Comparison of ENCODE assay signal across 21 cellular contexts in genomic region chr3:6125520-6125919, GRCh38.
"Had no signal": no experiment of that assay in that cellular context is flagged by ENCODE, and none has a peak within 500 bp of the region (broad histone marks: within the 10 kb centered on the region; RNA-seq: fewer than 3 reads in every experiment).

No MANE protein-coding gene starts in this region.

- H3K27ac ChIP-seq: coronary artery, esophagus squamous epithelium, left ventricle myocardium inferior, stomach, testis had no signal

- H3K27me3 Mint-ChIP-seq: activated B cell treated with CpG ODN at 0.5 μM for 24 hours; activated CD8-positive, alpha-beta T cell treated with anti-CD3 and anti-CD28 coated beads for 36 hours; activated naive CD4-positive, alpha-beta T cell treated with anti-CD3 and anti-CD28 coated beads, Interleukin-2, amount 50 U/mL, for 24 hours; natural killer cell treated with Interleukin-12 subunit alpha and Interleukin-12 subunit beta and Interleukin-15 and Interleukin-18, amount 100 ng/mL, for 72 hours had no signal

- H3K4me1 ChIP-seq: esophagus squamous epithelium, left ventricle myocardium inferior, testis had no signal

- DNase-seq: activated B cell treated with CpG ODN at 0.5 μM for 24 hours; activated CD4-positive, alpha-beta T cell treated with anti-CD3 and anti-CD28 coated beads for 48 hours; activated CD8-positive, alpha-beta T cell treated with anti-CD3 and anti-CD28 coated beads for 36 hours; activated effector memory CD4-positive, alpha-beta T cell treated with Interleukin-2 at 50 U/mL for 16 hours; activated T-cell treated with anti-CD3 and anti-CD28 coated beads, Interleukin-2, amount 50 U/mL, for 4 hours; central memory CD4-positive, alpha-beta T cell; effector CD4-positive, alpha-beta T cell; esophagus squamous epithelium; glutamatergic neuron; left ventricle myocardium inferior; mesenchymal stem cell; stimulated activated CD4-positive, alpha-beta T cell treated with anti-CD3 and anti-CD28 coated beads, Interleukin-1b, Interleukin-23, amount 100 ng/mL, for 48 hours; stomach; SW 1271; testis had no signal

- H3K4me3 ChIP-seq: coronary artery, esophagus squamous epithelium, left ventricle myocardium inferior, stomach, testis had no signal

- H3K9me3 ChIP-seq: esophagus squamous epithelium, stomach, testis had no signal

- H3K4me3 Mint-ChIP-seq: activated B cell treated with CpG ODN at 0.5 μM for 24 hours; activated CD8-positive, alpha-beta T cell treated with anti-CD3 and anti-CD28 coated beads for 36 hours; activated naive CD4-positive, alpha-beta T cell treated with anti-CD3 and anti-CD28 coated beads, Interleukin-2, amount 50 U/mL, for 24 hours; activated T-cell treated with anti-CD3 and anti-CD28 coated beads, Interleukin-2, amount 50 U/mL, for 4 hours; natural killer cell treated with Interleukin-12 subunit alpha and Interleukin-12 subunit beta and Interleukin-15 and Interleukin-18, amount 100 ng/mL, for 72 hours had no signal

- H3K9me3 Mint-ChIP-seq: activated naive CD4-positive, alpha-beta T cell treated with anti-CD3 and anti-CD28 coated beads, Interleukin-2, amount 50 U/mL, for 24 hours; activated T-cell treated with anti-CD3 and anti-CD28 coated beads, Interleukin-2, amount 50 U/mL, for 4 hours had no signal

- H3K4me1 Mint-ChIP-seq: activated B cell treated with CpG ODN at 0.5 μM for 24 hours; activated naive CD4-positive, alpha-beta T cell treated with anti-CD3 and anti-CD28 coated beads, Interleukin-2, amount 50 U/mL, for 24 hours had no signal

- ATAC-seq: activated CD8-positive, alpha-beta T cell treated with anti-CD3 and anti-CD28 coated beads for 36 hours; activated T-cell treated with anti-CD3 and anti-CD28 coated beads, Interleukin-2, amount 50 U/mL, for 4 hours; natural killer cell treated with Interleukin-12 subunit alpha and Interleukin-12 subunit beta and Interleukin-15 and Interleukin-18, amount 100 ng/mL, for 72 hours had no signal

- H3K36me3 Mint-ChIP-seq: activated naive CD4-positive, alpha-beta T cell treated with anti-CD3 and anti-CD28 coated beads, Interleukin-2, amount 50 U/mL, for 24 hours; natural killer cell treated with Interleukin-12 subunit alpha and Interleukin-12 subunit beta and Interleukin-15 and Interleukin-18, amount 100 ng/mL, for 72 hours had no signal

- H3K36me3 ChIP-seq: esophagus squamous epithelium, left ventricle myocardium inferior, stomach had no signal

- FAIRE-seq: endothelial cell of umbilical vein, islet of Langerhans, TTC549 had no signal

- H3K27me3 ChIP-seq: esophagus squamous epithelium, stomach, testis had no signal

- H3K27ac Mint-ChIP-seq: activated B cell treated with CpG ODN at 0.5 μM for 24 hours; activated CD8-positive, alpha-beta T cell treated with anti-CD3 and anti-CD28 coated beads for 36 hours; activated naive CD4-positive, alpha-beta T cell treated with anti-CD3 and anti-CD28 coated beads, Interleukin-2, amount 50 U/mL, for 24 hours; natural killer cell treated with Interleukin-12 subunit alpha and Interleukin-12 subunit beta and Interleukin-15 and Interleukin-18, amount 100 ng/mL, for 72 hours had no signal
